Comparison of ENCODE assay signal across 8 cellular contexts in genomic region chr9:105694320-105694847, GRCh38. TPM values are rescaled to one million over a fixed set of nuclear protein-coding genes. Genes with fewer than 3 reads are reported as not detected.
DNase-seq lines count a peak whose midpoint lies in the region; ATAC-seq and TF ChIP-seq lines count a peak whose summit lies in the region.

Gene TMEM38B, plus strand, starts transcription at chr9:105694541. Its CDS starts 120 bp downstream, at chr9:105694661.

- no peaks in the 10 kb centered on the region for H3K36me3 ChIP-seq in ascending aorta

- peak; percentile 81 for DNase-seq in NCI-H1105 (lab: John Stamatoyannopoulos, UW)
- DNase-seq in T-helper 2 cell, result peak; percentile 62 to 84 (median 72)
- peak; percentile 25 to 87 for DNase-seq in ascending aorta (ENCODE audit: low spot score in 2 of 2)
- peak; percentile 11 to 86 (median 65) for DNase-seq in hypothalamus (lab: John Stamatoyannopoulos, UW)
- DNase-seq in sciatic nerve (ENCODE audit: low spot score), result peak; percentile 83
- DNase-seq in OCI-M2 (lab: John Stamatoyannopoulos, UW; ENCODE audit: unreplicated experiment), result no peak

- no peaks in the 10 kb centered on the region for H3K27me3 ChIP-seq in ascending aorta

- peaks cover 0 to 8% of the 10 kb centered on the region in 2 donors for H3K4me1 ChIP-seq in ascending aorta

- no peak for TF ChIP-seq CTCF in ascending aorta (IDR thresholded peaks at IDR 0.05)

- H3K27ac ChIP-seq in ascending aorta, result peak within 1 kb of the TSS; percentile 64 to 76

- intact Hi-C loops in ascending aorta (cut with DNase I) (loop anchor here (5.0 to 10.0 kb wide), 3 partner anchors 247 to 1600 kb away; partner anchors contain the start of genes FSD1L, NIPSNAP3B and SMC2), sciatic nerve (cut with DNase I) (no loop called here)

- peak within 1 kb of the TSS; percentile 74 to 83 for H3K4me3 ChIP-seq in ascending aorta

- no peaks in the 10 kb centered on the region for H3K9me3 ChIP-seq in ascending aorta

- ATAC-seq in GM18502 (IDR thresholded peaks at IDR 0.05; ENCODE audit: poor library complexity, unreplicated experiment) (peak; percentile 77), HG02759 (IDR thresholded peaks at IDR 0.05; ENCODE audit: unreplicated experiment) (peak; percentile 82), sciatic nerve (peak; percentile 97)

RNA-seq across cellular contexts. Expression of gene TMEM38B, which starts in this region (rescaled TPM):
- total RNA-seq in ascending aorta, result 11.0 TPM
- 9.5 TPM for total RNA-seq in sciatic nerve
